In genomic region chr15:40845511-40846284, GRCh38 we compare ENCODE assay signal across 7 cellular contexts. TPM values are rescaled to one million over a fixed set of nuclear protein-coding genes. Genes with fewer than 3 reads are reported as not detected.
DNase-seq lines count a peak whose midpoint lies in the region; ATAC-seq, FAIRE-seq and TF ChIP-seq lines count a peak whose summit lies in the region.
"Had no signal": no experiment of that assay in that cellular context is flagged by ENCODE, and none has a peak within 500 bp of the region (broad histone marks: within the 10 kb centered on the region; RNA-seq: fewer than 3 reads in every experiment).

No MANE protein-coding gene starts in this region.

- peak overlapping the region; percentile 85 for H3K9ac ChIP-seq in keratinocyte (ENCODE audit: control insufficient read depth, extremely low read depth, insufficient read depth, low read length)

- FAIRE-seq in keratinocyte (lab: Jason Lieb, UNC) (peak; percentile 96), GM19239 (lab: Jason Lieb, UNC) (no peak)

- H3K9me1 ChIP-seq in keratinocyte (ENCODE audit: control insufficient read depth, extremely low read depth, insufficient read depth, low read length), result peaks cover 4% of the 10 kb centered on the region

- H3K36me3 Mint-ChIP-seq in CD4-positive, CD25-positive, alpha-beta regulatory T cell, result no peaks in the 10 kb centered on the region

- no peak for TF ChIP-seq CTCF in keratinocyte (optimal IDR thresholded peaks at IDR 0.05 in 1 of 3, IDR thresholded peaks at IDR 0.05 in 1 of 3, conservative IDR thresholded peaks at IDR 0.05 in 1 of 3; ENCODE audit: extremely low read depth in 1 of 3, insufficient read depth in 2 of 3, low read length in 3 of 3)

- no peak overlapping the region for H3K4me3 ChIP-seq in CD4-positive, CD25-positive, alpha-beta regulatory T cell (ENCODE audit: low read depth, low read length)
- peak overlapping the region; percentile 79 to 99 (median 95) for H3K4me3 ChIP-seq in keratinocyte (ENCODE audit: control insufficient read depth in 2 of 3, extremely low read depth in 1 of 3, insufficient read depth in 2 of 3, low read depth in 1 of 3, low read length in 3 of 3)
- no peak overlapping the region for H3K4me3 ChIP-seq in MG63

- H3K4me2 ChIP-seq in keratinocyte (ENCODE audit: control insufficient read depth, extremely low read depth, insufficient read depth, low read depth, low read length), result peak overlapping the region; percentile 97

- no peak overlapping the region for H2AFZ ChIP-seq in keratinocyte (ENCODE audit: control insufficient read depth, low read length)

- H3K79me2 ChIP-seq in keratinocyte (ENCODE audit: control insufficient read depth, insufficient read depth, low read length), result peaks cover 59% of the 10 kb centered on the region

- peaks cover 16% of the 10 kb centered on the region for H3K4me1 ChIP-seq in CD4-positive, CD25-positive, alpha-beta regulatory T cell (ENCODE audit: control insufficient read depth, insufficient read depth, low read length, poor library complexity, severe bottlenecking)
- H3K4me1 ChIP-seq in keratinocyte (ENCODE audit: control insufficient read depth, extremely low read depth, insufficient read depth, low read length), result peaks cover 42% of the 10 kb centered on the region

- ATAC-seq in CD4-positive, CD25-positive, alpha-beta regulatory T cell (ENCODE audit: low read depth in 2 of 2), result no peak
- no peak for ATAC-seq in GM18511 (IDR thresholded peaks at IDR 0.05; ENCODE audit: unreplicated experiment)

- peaks cover 0 to 3% (median 0%) of the 10 kb centered on the region in 7 donors for H3K9me3 Mint-ChIP-seq in CD4-positive, CD25-positive, alpha-beta regulatory T cell

- H3K4me3 Mint-ChIP-seq in CD4-positive, CD25-positive, alpha-beta regulatory T cell, result peak overlapping the region; percentile 32 to 81 (median 46)

- H3K27ac ChIP-seq in CD4-positive, CD25-positive, alpha-beta regulatory T cell (ENCODE audit: insufficient read depth, low read length, poor library complexity, severe bottlenecking), result no peak overlapping the region
- peak overlapping the region; percentile 92 for H3K27ac ChIP-seq in keratinocyte (ENCODE audit: control insufficient read depth, insufficient read depth, low read length)

- no peak for DNase-seq in CD4-positive, CD25-positive, alpha-beta regulatory T cell
- DNase-seq in NCI-H526 (lab: John Stamatoyannopoulos, UW) (peak; percentile 32 to 60), keratinocyte (ENCODE audit: low read depth, low spot score) (peak; percentile 89), GM19239 (ENCODE audit: insufficient read length, low spot score) (no peak), MG63 (no peak)

- H3K27ac Mint-ChIP-seq in CD4-positive, CD25-positive, alpha-beta regulatory T cell, result no peak overlapping the region

- no peaks in the 10 kb centered on the region for H3K36me3 ChIP-seq in CD4-positive, CD25-positive, alpha-beta regulatory T cell (ENCODE audit: control insufficient read depth, insufficient read depth, low read length)
- peaks cover 8 to 26% of the 10 kb centered on the region in 2 experiments for H3K36me3 ChIP-seq in keratinocyte (ENCODE audit: control insufficient read depth in 2 of 2, extremely low read depth in 1 of 2, insufficient read depth in 2 of 2, low read length in 2 of 2)
- no peaks in the 10 kb centered on the region for H3K36me3 ChIP-seq in MG63

- H3K4me1 Mint-ChIP-seq in CD4-positive, CD25-positive, alpha-beta regulatory T cell, result peaks cover 0 to 27% (median 14%) of the 10 kb centered on the region in 4 donors

- no peaks in the 10 kb centered on the region for H3K9me3 ChIP-seq in CD4-positive, CD25-positive, alpha-beta regulatory T cell (ENCODE audit: control insufficient read depth in 2 of 2, low read length in 2 of 2)
- H3K9me3 ChIP-seq in keratinocyte (ENCODE audit: control insufficient read depth, low read depth, low read length) (no peaks in the 10 kb centered on the region), MG63 (no peaks in the 10 kb centered on the region)

- H4K20me1 ChIP-seq in keratinocyte (ENCODE audit: control insufficient read depth, extremely low read depth, insufficient read depth, low read length), result peaks cover 21% of the 10 kb centered on the region

- dilution Hi-C loops in keratinocyte (cut with MboI; ENCODE audit: extremely low pct_ligation_motif_present, low sequenced_read_pairs), result no loop called here

- peaks cover 8% of the 10 kb centered on the region for H3K27me3 ChIP-seq in CD4-positive, CD25-positive, alpha-beta regulatory T cell (ENCODE audit: control insufficient read depth, insufficient read depth, low read length)
- H3K27me3 ChIP-seq in keratinocyte (ENCODE audit: control insufficient read depth, extremely low read depth, insufficient read depth, low read length) (no peaks in the 10 kb centered on the region), MG63 (no peaks in the 10 kb centered on the region)

- peaks cover 35% of the 10 kb centered on the region for H3K27me3 Mint-ChIP-seq in CD4-positive, CD25-positive, alpha-beta regulatory T cell

RNA-seq across cellular contexts. Expression of gene SPINT1, which starts 1.9 kb away (rescaled TPM):
- 2.1 TPM for total RNA-seq in CD4-positive, CD25-positive, alpha-beta regulatory T cell
- 1 to 10 TPM in 3 of 4 donors, under 1 TPM in 1; 0.63 to 1.9 (median 1.8) TPM for polyA plus RNA-seq in CD4-positive, CD25-positive, alpha-beta regulatory T cell
- 30.1 to 146 TPM (median 40.9 TPM) in 3 replicates for polyA plus RNA-seq in keratinocyte
- polyA plus RNA-seq in keratinocyte (2011; ENCODE audit: low read depth), result 70.3 TPM
- polyA plus RNA-seq in keratinocyte (2011; cell fraction: cytosol; rRNA removed), result 50.7 and 75.2 TPM in 2 replicates
- 223 and 225 TPM in 2 replicates for polyA plus RNA-seq in keratinocyte (2011; cell fraction: nucleus; rRNA removed)
- 112 and 163 TPM in 2 replicates for polyA plus RNA-seq in keratinocyte (2012; ENCODE audit: low replicate concordance)
- polyA minus RNA-seq in keratinocyte, result 55.5 to 213 TPM (median 69.5 TPM) in 3 replicates
- polyA minus RNA-seq in keratinocyte (2011; cell fraction: cytosol; rRNA and poly(A)+ RNA removed), result 91.3 TPM
- polyA minus RNA-seq in keratinocyte (2011; cell fraction: nucleus; rRNA and poly(A)+ RNA removed), result 169 and 184 TPM in 2 replicates
- total RNA-seq in MG63 (2014; rRNA removed; shearing (Covaris generic); ENCODE audit: low replicate concordance), result not detected in 2 replicates
- total RNA-seq: RPMI7951 had no signal

RNA-seq across cellular contexts. Expression of gene PPP1R14D, which starts 17.2 kb away (rescaled TPM):
- total RNA-seq in CD4-positive, CD25-positive, alpha-beta regulatory T cell, result not detected
- not detected for polyA plus RNA-seq in CD4-positive, CD25-positive, alpha-beta regulatory T cell
- not detected in 3 replicates for polyA plus RNA-seq in keratinocyte
- not detected for polyA plus RNA-seq in keratinocyte (2011; ENCODE audit: low read depth)
- polyA plus RNA-seq in keratinocyte (2011; cell fraction: cytosol; rRNA removed), result not detected in 2 replicates
- not detected in 2 replicates for polyA plus RNA-seq in keratinocyte (2011; cell fraction: nucleus; rRNA removed)
- not detected in 2 replicates for polyA plus RNA-seq in keratinocyte (2012; ENCODE audit: low replicate concordance)
- not detected in 3 replicates for polyA minus RNA-seq in keratinocyte
- polyA minus RNA-seq in keratinocyte (2011; cell fraction: cytosol; rRNA and poly(A)+ RNA removed), result not detected
- not detected in 2 replicates for polyA minus RNA-seq in keratinocyte (2011; cell fraction: nucleus; rRNA and poly(A)+ RNA removed)
- total RNA-seq in MG63 (2014; rRNA removed; shearing (Covaris generic); ENCODE audit: low replicate concordance), result not detected in 2 replicates
- total RNA-seq: RPMI7951 had no signal

RNA-seq across cellular contexts. Expression of gene RHOV, which starts 28.3 kb away (rescaled TPM):
- total RNA-seq in CD4-positive, CD25-positive, alpha-beta regulatory T cell, result not detected
- polyA plus RNA-seq in CD4-positive, CD25-positive, alpha-beta regulatory T cell, result under 1 TPM in 1 of 4 donors, not detected in 3; 0.09 TPM
- polyA plus RNA-seq in keratinocyte, result 1.2 to 12.1 TPM (median 7.1 TPM) in 3 replicates
- polyA plus RNA-seq in keratinocyte (2011; ENCODE audit: low read depth), result 15.0 TPM
- polyA plus RNA-seq in keratinocyte (2011; cell fraction: cytosol; rRNA removed), result 3.3 and 7.6 TPM in 2 replicates
- 28.3 and 31.0 TPM in 2 replicates for polyA plus RNA-seq in keratinocyte (2011; cell fraction: nucleus; rRNA removed)
- 1.2 and 28.5 TPM in 2 replicates for polyA plus RNA-seq in keratinocyte (2012; ENCODE audit: low replicate concordance)
- 0.89 to 4.5 TPM (median 3.4 TPM) in 3 replicates for polyA minus RNA-seq in keratinocyte
- 5.8 TPM for polyA minus RNA-seq in keratinocyte (2011; cell fraction: cytosol; rRNA and poly(A)+ RNA removed)
- polyA minus RNA-seq in keratinocyte (2011; cell fraction: nucleus; rRNA and poly(A)+ RNA removed), result 12.0 and 15.2 TPM in 2 replicates
- total RNA-seq in MG63 (2014; rRNA removed; shearing (Covaris generic); ENCODE audit: low replicate concordance), result 0.49 TPM in 1 of 2 replicates, not detected in the other

RNA-seq across cellular contexts. Expression of gene DNAJC17, which starts 38.4 kb away (rescaled TPM):
- total RNA-seq in CD4-positive, CD25-positive, alpha-beta regulatory T cell, result 32.6 TPM
- polyA plus RNA-seq in CD4-positive, CD25-positive, alpha-beta regulatory T cell, result 10 to 100 TPM; 23.7 to 32.7 (median 29.4) TPM
- 27.0 to 55.9 TPM (median 35.3 TPM) in 3 replicates for polyA plus RNA-seq in keratinocyte
- 23.6 TPM for polyA plus RNA-seq in keratinocyte (2011; ENCODE audit: low read depth)
- 30.6 and 31.7 TPM in 2 replicates for polyA plus RNA-seq in keratinocyte (2011; cell fraction: cytosol; rRNA removed)
- 65.7 and 71.0 TPM in 2 replicates for polyA plus RNA-seq in keratinocyte (2011; cell fraction: nucleus; rRNA removed)
- polyA plus RNA-seq in keratinocyte (2012; ENCODE audit: low replicate concordance), result 23.2 and 38.5 TPM in 2 replicates
- polyA minus RNA-seq in keratinocyte, result 10.5 to 21.2 TPM (median 19.7 TPM) in 3 replicates
- polyA minus RNA-seq in keratinocyte (2011; cell fraction: cytosol; rRNA and poly(A)+ RNA removed), result 13.8 TPM
- 8.0 and 8.5 TPM in 2 replicates for polyA minus RNA-seq in keratinocyte (2011; cell fraction: nucleus; rRNA and poly(A)+ RNA removed)
- 44.9 and 75.8 TPM in 2 replicates for total RNA-seq in MG63 (2014; rRNA removed; shearing (Covaris generic); ENCODE audit: low replicate concordance)

RNA-seq across cellular contexts. Expression of gene ZFYVE19, which starts 38.8 kb away (rescaled TPM):
- total RNA-seq in CD4-positive, CD25-positive, alpha-beta regulatory T cell, result 24.4 TPM
- polyA plus RNA-seq in CD4-positive, CD25-positive, alpha-beta regulatory T cell, result 10 to 100 TPM; 14.5 to 17.3 (median 15.7) TPM
- polyA plus RNA-seq in keratinocyte, result 19.0 to 26.2 TPM (median 24.5 TPM) in 3 replicates
- polyA plus RNA-seq in keratinocyte (2011; ENCODE audit: low read depth), result 15.2 TPM
- polyA plus RNA-seq in keratinocyte (2011; cell fraction: cytosol; rRNA removed), result 17.0 and 20.2 TPM in 2 replicates
- polyA plus RNA-seq in keratinocyte (2011; cell fraction: nucleus; rRNA removed), result 57.4 and 64.0 TPM in 2 replicates
- polyA plus RNA-seq in keratinocyte (2012; ENCODE audit: low replicate concordance), result 14.6 and 15.8 TPM in 2 replicates
- polyA minus RNA-seq in keratinocyte, result 16.5 to 25.4 TPM (median 21.4 TPM) in 3 replicates
- polyA minus RNA-seq in keratinocyte (2011; cell fraction: cytosol; rRNA and poly(A)+ RNA removed), result 17.8 TPM
- 8.5 and 9.8 TPM in 2 replicates for polyA minus RNA-seq in keratinocyte (2011; cell fraction: nucleus; rRNA and poly(A)+ RNA removed)
- 6.4 and 27.8 TPM in 2 replicates for total RNA-seq in MG63 (2014; rRNA removed; shearing (Covaris generic); ENCODE audit: low replicate concordance)

Comparison
In these comparisons a context has a peak if more than half of its experiments do, and no peak if none do; other contexts are left out.
1. DNase-seq: peak in NCI-H526 (2 of 2) and keratinocyte (single experiment); none in CD4-positive, CD25-positive, alpha-beta regulatory T cell (0 of 3), GM19239 (single experiment) and MG63 (single experiment).
2. H3K4me3 ChIP-seq: peak in keratinocyte (3 of 3); none in CD4-positive, CD25-positive, alpha-beta regulatory T cell (single experiment) and MG63 (single experiment).